2 cellular contexts compared by ENCODE assay signal in the genomic region with DNA sequence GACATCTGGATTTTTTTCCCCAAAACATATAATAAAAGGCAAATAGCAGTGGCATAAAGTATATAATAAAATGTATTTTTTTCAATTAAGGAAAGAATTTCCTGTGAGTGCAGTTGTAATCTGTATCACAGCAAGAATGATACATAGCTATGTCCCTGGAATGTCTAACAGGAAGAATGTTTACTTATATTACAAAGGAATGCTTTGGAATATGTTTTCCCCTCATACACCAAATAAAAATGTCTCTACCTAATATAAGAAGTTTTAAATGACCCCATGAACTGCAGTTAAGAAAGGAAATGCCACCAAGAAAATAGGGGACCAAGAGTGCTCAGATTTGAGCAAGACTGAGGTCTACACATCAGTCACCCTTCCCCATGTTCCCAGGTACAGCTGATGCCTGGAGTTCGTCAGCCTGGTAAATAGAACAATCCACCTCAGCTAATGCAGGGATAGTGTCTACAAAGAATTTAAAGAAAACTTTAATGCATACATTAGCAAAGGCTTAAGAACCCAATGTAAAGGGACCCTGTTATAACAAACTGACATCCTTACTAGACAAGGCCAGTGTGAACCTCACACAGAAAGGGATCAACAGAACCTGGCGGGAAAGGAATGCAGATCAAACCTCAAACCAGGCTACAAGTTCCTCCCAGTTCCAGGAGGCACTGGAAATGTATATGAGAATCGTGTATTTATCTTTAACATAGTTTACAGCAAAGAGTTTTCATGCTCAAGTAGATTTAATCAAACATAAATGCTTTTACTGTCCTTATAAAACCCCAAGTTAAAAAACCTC.
TF ChIP-seq lines count a peak whose summit lies in the region.

No MANE protein-coding gene starts in this region.

TF ChIP-seq in A549, 52 proteins besides CTCF, POLR2A, EP300 and RAD21:
- no peak for TF ChIP-seq MAFK (IDR thresholded peaks at IDR 0.05; ENCODE audit: partially characterized antibody)
- no peak for TF ChIP-seq HOXB5 (CRISPR knock-in tag; IDR thresholded peaks at IDR 0.05)
- no peak for TF ChIP-seq PHF8 (IDR thresholded peaks at IDR 0.05; ENCODE audit: borderline replicate concordance, low read depth)
- TF ChIP-seq, protein P1, sequence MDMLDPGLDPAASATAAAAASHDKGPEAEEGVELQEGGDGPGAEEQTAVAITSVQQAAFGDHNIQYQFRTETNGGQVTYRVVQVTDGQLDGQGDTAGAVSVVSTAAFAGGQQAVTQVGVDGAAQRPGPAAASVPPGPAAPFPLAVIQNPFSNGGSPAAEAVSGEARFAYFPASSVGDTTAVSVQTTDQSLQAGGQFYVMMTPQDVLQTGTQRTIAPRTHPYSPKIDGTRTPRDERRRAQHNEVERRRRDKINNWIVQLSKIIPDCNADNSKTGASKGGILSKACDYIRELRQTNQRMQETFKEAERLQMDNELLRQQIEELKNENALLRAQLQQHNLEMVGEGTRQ (IDR thresholded peaks at IDR 0.05): no peak
- TF ChIP-seq, protein P2, sequence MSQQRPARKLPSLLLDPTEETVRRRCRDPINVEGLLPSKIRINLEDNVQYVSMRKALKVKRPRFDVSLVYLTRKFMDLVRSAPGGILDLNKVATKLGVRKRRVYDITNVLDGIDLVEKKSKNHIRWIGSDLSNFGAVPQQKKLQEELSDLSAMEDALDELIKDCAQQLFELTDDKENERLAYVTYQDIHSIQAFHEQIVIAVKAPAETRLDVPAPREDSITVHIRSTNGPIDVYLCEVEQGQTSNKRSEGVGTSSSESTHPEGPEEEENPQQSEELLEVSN (IDR thresholded peaks at IDR 0.05; ENCODE audit: borderline replicate concordance, low read depth): no peak
- TF ChIP-seq FOXS1 (CRISPR knock-in tag; IDR thresholded peaks at IDR 0.05): no peak

TF ChIP-seq in IMR-90, 13 proteins besides CTCF, POLR2A, EP300 and RAD21:
- TF ChIP-seq BHLHE40 (IDR thresholded peaks at IDR 0.05; ENCODE audit: low read depth, low read length) (no peak), FOS (IDR thresholded peaks at IDR 0.05; ENCODE audit: low read depth, low read length) (no peak), SMC3 (IDR thresholded peaks at IDR 0.05; ENCODE audit: low read depth, low read length) (no peak), MAZ (IDR thresholded peaks at IDR 0.05; ENCODE audit: borderline replicate concordance, low read depth, low read length) (no peak)
- TF ChIP-seq, protein P1 (IDR thresholded peaks at IDR 0.05; ENCODE audit: low read depth, low read length): no peak
